In genomic region chr4:137740192-137740591, GRCh38 we compare ENCODE assay signal across 23 cellular contexts.
"Had no signal": no experiment of that assay in that cellular context is flagged by ENCODE, and none has a peak within 500 bp of the region (broad histone marks: within the 10 kb centered on the region; RNA-seq: fewer than 3 reads in every experiment).

No MANE protein-coding gene starts in this region.

- H3K4me1 Mint-ChIP-seq: activated T-helper 17 cell treated with anti-CD3 and anti-CD28 coated beads, Interleukin-2, amount 50 U/mL, for 72 hours; central memory CD8-positive, alpha-beta T cell; stimulated activated naive B cell treated with anti-CD40 and anti-IgM and Interleukin-4, amounts not matched to agents 10 μg/mL and 1 μg/mL and 100 μg/mL, for 72 hours had no signal

- DNase-seq: activated CD8-positive, alpha-beta memory T cell treated with anti-CD3 and anti-CD28 coated beads, Interleukin-2, amount 50 U/mL, for 4 hours; activated T-cell treated with anti-CD3 and anti-CD28 coated beads, Interleukin-2, amount 50 U/mL, for 24 hours; adrenal gland; erythroblast; glutamatergic neuron; left ventricle myocardium superior; mammary epithelial cell; right lobe of liver; small intestine; stimulated activated CD4-positive, alpha-beta T cell treated with anti-CD3 and anti-CD28 coated beads, Interleukin-2, amount 100 ng/mL, for 48 hours; stimulated activated CD8-positive, alpha-beta memory T cell treated with anti-CD3 and anti-CD28 coated beads, Interleukin-4, amount 100 ng/mL, for 48 hours; stimulated activated naive B cell treated with anti-CD40 and anti-IgM and Interleukin-4, amounts not matched to agents 10 μg/mL and 1 μg/mL and 100 μg/mL, for 72 hours; T-helper 1 cell; testis; uterus had no signal

- H3K9me3 ChIP-seq: adrenal gland, breast epithelium, neutrophil, right lobe of liver, testis, uterus had no signal

- H3K9me3 Mint-ChIP-seq: activated T-helper 17 cell treated with anti-CD3 and anti-CD28 coated beads, Interleukin-2, amount 50 U/mL, for 72 hours; central memory CD8-positive, alpha-beta T cell; stimulated activated naive B cell treated with anti-CD40 and anti-IgM and Interleukin-4, amounts not matched to agents 10 μg/mL and 1 μg/mL and 100 μg/mL, for 72 hours had no signal

- H3K4me3 ChIP-seq: adrenal gland, breast epithelium, hepatocyte, right lobe of liver, testis, uterus had no signal

- H3K4me1 ChIP-seq: adrenal gland, breast epithelium, parathyroid adenoma, right lobe of liver, testis, uterus had no signal

- ATAC-seq: activated naive CD4-positive, alpha-beta T cell treated with anti-CD3 and anti-CD28 coated beads, Interleukin-2, amount 50 U/mL, for 72 hours; activated T-helper 17 cell treated with anti-CD3 and anti-CD28 coated beads, Interleukin-2, amount 50 U/mL, for 72 hours; left ventricle myocardium superior; natural killer cell treated with Interleukin-12 subunit alpha and Interleukin-12 subunit beta and Interleukin-15 and Interleukin-18, amount 100 ng/mL, for 72 hours; right lobe of liver; stimulated activated naive B cell treated with anti-CD40 and anti-IgM and Interleukin-4, amounts not matched to agents 10 μg/mL and 1 μg/mL and 100 μg/mL, for 72 hours had no signal

- H3K36me3 Mint-ChIP-seq: activated naive CD4-positive, alpha-beta T cell treated with anti-CD3 and anti-CD28 coated beads, Interleukin-2, amount 50 U/mL, for 72 hours; natural killer cell treated with Interleukin-12 subunit alpha and Interleukin-12 subunit beta and Interleukin-15 and Interleukin-18, amount 100 ng/mL, for 72 hours; stimulated activated naive B cell treated with anti-CD40 and anti-IgM and Interleukin-4, amounts not matched to agents 10 μg/mL and 1 μg/mL and 100 μg/mL, for 72 hours had no signal

- H3K27me3 Mint-ChIP-seq: activated T-cell treated with anti-CD3 and anti-CD28 coated beads, Interleukin-2, amount 50 U/mL, for 24 hours; activated T-helper 17 cell treated with anti-CD3 and anti-CD28 coated beads, Interleukin-2, amount 50 U/mL, for 72 hours; central memory CD8-positive, alpha-beta T cell; natural killer cell treated with Interleukin-12 subunit alpha and Interleukin-12 subunit beta and Interleukin-15 and Interleukin-18, amount 100 ng/mL, for 72 hours; stimulated activated naive B cell treated with anti-CD40 and anti-IgM and Interleukin-4, amounts not matched to agents 10 μg/mL and 1 μg/mL and 100 μg/mL, for 72 hours had no signal

- H3K36me3 ChIP-seq: adrenal gland, breast epithelium, neutrophil, right lobe of liver, uterus had no signal

- H3K27ac ChIP-seq: adrenal gland, breast epithelium, hepatocyte, neutrophil, parathyroid adenoma, right lobe of liver, testis, uterus had no signal

- H3K4me3 Mint-ChIP-seq: activated T-cell treated with anti-CD3 and anti-CD28 coated beads, Interleukin-2, amount 50 U/mL, for 24 hours; activated T-helper 17 cell treated with anti-CD3 and anti-CD28 coated beads, Interleukin-2, amount 50 U/mL, for 72 hours; central memory CD8-positive, alpha-beta T cell; natural killer cell treated with Interleukin-12 subunit alpha and Interleukin-12 subunit beta and Interleukin-15 and Interleukin-18, amount 100 ng/mL, for 72 hours; stimulated activated naive B cell treated with anti-CD40 and anti-IgM and Interleukin-4, amounts not matched to agents 10 μg/mL and 1 μg/mL and 100 μg/mL, for 72 hours had no signal

- H3K27ac Mint-ChIP-seq: activated naive CD4-positive, alpha-beta T cell treated with anti-CD3 and anti-CD28 coated beads, Interleukin-2, amount 50 U/mL, for 72 hours; activated T-cell treated with anti-CD3 and anti-CD28 coated beads, Interleukin-2, amount 50 U/mL, for 24 hours; activated T-helper 17 cell treated with anti-CD3 and anti-CD28 coated beads, Interleukin-2, amount 50 U/mL, for 72 hours; natural killer cell treated with Interleukin-12 subunit alpha and Interleukin-12 subunit beta and Interleukin-15 and Interleukin-18, amount 100 ng/mL, for 72 hours; stimulated activated naive B cell treated with anti-CD40 and anti-IgM and Interleukin-4, amounts not matched to agents 10 μg/mL and 1 μg/mL and 100 μg/mL, for 72 hours had no signal

- H3K27me3 ChIP-seq: adrenal gland, breast epithelium, hepatocyte, neutrophil, right lobe of liver, testis, uterus had no signal
